8 cellular contexts compared by ENCODE assay signal in genomic region chr2:144162652-144163051, GRCh38.
A peak's percentile ranks its signal among the peaks of the same experiment; 100 is the strongest.
DNase-seq lines count a peak whose midpoint lies in the region; ATAC-seq and TF ChIP-seq lines count a peak whose summit lies in the region.

No MANE protein-coding gene starts in this region.

- peaks cover 0 to 2% (median 0%) of the 10 kb centered on the region in 3 donors for H3K27me3 Mint-ChIP-seq in CD14-positive monocyte (ENCODE audit: low read depth in 3 of 3)

- peak; percentile 90 for ATAC-seq in GM18867 (IDR thresholded peaks at IDR 0.05; ENCODE audit: unreplicated experiment)

- peak; percentile 15 for TF ChIP-seq CTCF in CD14-positive monocyte (IDR thresholded peaks at IDR 0.05)
- TF ChIP-seq CTCF in stomach (IDR thresholded peaks at IDR 0.05) = peak in 5 of 7 experiments; percentile 21 to 53 (median 25)

- DNase-seq in CD14-positive monocyte (ENCODE audit: low spot score) (no peak), activated T-cell treated with anti-CD3 and anti-CD28 coated beads for 24 hours (ENCODE audit: low read depth) (peak; percentile 18), islet precursor cell (peak; percentile 72), stomach (peak; percentile 28), 8988T (no peak), NOMO-1 treated with dmso at 0.1 percent for 144 hours (lab: John Stamatoyannopoulos, UW; ENCODE audit: unreplicated experiment) (no peak)

- H3K4me1 ChIP-seq in stomach = no peaks in the 10 kb centered on the region

- H3K27me3 ChIP-seq in stomach = no peaks in the 10 kb centered on the region

- H3K27ac Mint-ChIP-seq in CD14-positive monocyte = no peak overlapping the region

- no peaks in the 10 kb centered on the region for H3K36me3 Mint-ChIP-seq in CD14-positive monocyte

- no peak overlapping the region for H3K4me3 ChIP-seq in stomach

- no peak for TF ChIP-seq POLR2A in stomach (IDR thresholded peaks at IDR 0.05)

- intact Hi-C loops in CD14-positive monocyte (cut with micrococcal nuclease) = no loop called here
- intact Hi-C loops in stomach (cut with DNase I; ENCODE audit: low total_unique reads) = no loop called here

- no peaks in the 10 kb centered on the region for H3K9me3 Mint-ChIP-seq in CD14-positive monocyte

- 83 to 87% (median 85%) methylated on average over 5 of the region's 5 CpGs for WGBS in stomach, 5 donors

- H3K4me1 Mint-ChIP-seq in CD14-positive monocyte = no peaks in the 10 kb centered on the region

- no peak overlapping the region for H3K27ac ChIP-seq in stomach

- H3K4me3 Mint-ChIP-seq in CD14-positive monocyte = no peak overlapping the region

- no peak for TF ChIP-seq EP300 in Ishikawa (IDR thresholded peaks at IDR 0.05; ENCODE audit: borderline replicate concordance)
- TF ChIP-seq EP300 in stomach (IDR thresholded peaks at IDR 0.05) = no peak

- H3K36me3 ChIP-seq in stomach = no peaks in the 10 kb centered on the region

- TF ChIP-seq RAD21 in Ishikawa (IDR thresholded peaks at IDR 0.05; ENCODE audit: low read depth) = peak; percentile 81

- H3K9me3 ChIP-seq in stomach = no peaks in the 10 kb centered on the region

TF ChIP-seq in Ishikawa, 13 proteins besides CTCF, POLR2A, EP300 and RAD21:
- TF ChIP-seq MAX (IDR thresholded peaks at IDR 0.05) (no peak), TAF1 (IDR thresholded peaks at IDR 0.05; ENCODE audit: low read depth) (no peak), CREB1 (IDR thresholded peaks at IDR 0.05; ENCODE audit: low read depth) (no peak), CEBPB (IDR thresholded peaks at IDR 0.05) (no peak)
TF ChIP-seq in Ishikawa: peak in this region for 0.

Comparison
In these comparisons a context has a peak if more than half of its experiments do, and no peak if none do; other contexts are left out.
1. DNase-seq: peak in activated T-cell treated with anti-CD3 and anti-CD28 coated beads for 24 hours (single experiment), islet precursor cell (single experiment) and stomach (single experiment); none in CD14-positive monocyte (single experiment), 8988T (single experiment) and NOMO-1 treated with dmso at 0.1 percent for 144 hours (single experiment).